Comparison of ENCODE assay signal across 17 cellular contexts in genomic region chr17:50619489-50619888, GRCh38.
"Had no signal": no experiment of that assay in that cellular context is flagged by ENCODE, and none has a peak within 500 bp of the region (broad histone marks: within the 10 kb centered on the region; RNA-seq: fewer than 3 reads in every experiment).

No MANE protein-coding gene starts in this region.

- H3K9me3 Mint-ChIP-seq: memory B cell; neural crest cell; stimulated activated naive CD8-positive, alpha-beta T cell treated with anti-CD3 and anti-CD28 coated beads, Interleukin-15, Interleukin-2, amounts not matched to agents 100 ng/mL and 50 ng/mL, for 24 hours; type B pancreatic cell had no signal

- DNase-seq: activated CD4-positive, alpha-beta T cell treated with anti-CD3 and anti-CD28 coated beads, Interleukin-2, amount 50 U/mL, for 1 hour; activated CD8-positive, alpha-beta memory T cell treated with anti-CD3 and anti-CD28 coated beads for 24 hours; activated naive CD4-positive, alpha-beta T cell; colonic mucosa; hippocampal formation; kidney; left ventricle myocardium inferior; pancreas; sigmoid colon; spleen; SW 1271 had no signal

- H3K4me1 ChIP-seq: ascending aorta, colonic mucosa, esophagus muscularis mucosa, left ventricle myocardium inferior, pancreas, sigmoid colon had no signal

- H3K36me3 Mint-ChIP-seq: memory B cell, type B pancreatic cell had no signal

- H3K4me3 Mint-ChIP-seq: memory B cell; neural crest cell; stimulated activated naive CD8-positive, alpha-beta T cell treated with anti-CD3 and anti-CD28 coated beads, Interleukin-15, Interleukin-2, amounts not matched to agents 100 ng/mL and 50 ng/mL, for 24 hours; type B pancreatic cell had no signal

- H3K27me3 ChIP-seq: ascending aorta, colonic mucosa, pancreas had no signal

- H3K27ac ChIP-seq: ascending aorta, colonic mucosa, esophagus muscularis mucosa, left ventricle myocardium inferior, pancreas, sigmoid colon, spleen had no signal

- H3K4me1 Mint-ChIP-seq: memory B cell had no signal

- H3K4me3 ChIP-seq: ascending aorta, colonic mucosa, esophagus muscularis mucosa, left ventricle myocardium inferior, pancreas, sigmoid colon, spleen had no signal

- H3K27ac Mint-ChIP-seq: memory B cell; stimulated activated naive CD8-positive, alpha-beta T cell treated with anti-CD3 and anti-CD28 coated beads, Interleukin-15, Interleukin-2, amounts not matched to agents 100 ng/mL and 50 ng/mL, for 24 hours; type B pancreatic cell had no signal

- H3K36me3 ChIP-seq: ascending aorta, colonic mucosa, esophagus muscularis mucosa, left ventricle myocardium inferior, pancreas, sigmoid colon, spleen had no signal

- FAIRE-seq: kidney, pancreas had no signal
